11 cellular contexts compared by ENCODE assay signal in genomic region chr5:156147948-156148285, GRCh38.
"Had no signal": no experiment of that assay in that cellular context is flagged by ENCODE, and none has a peak within 500 bp of the region (broad histone marks: within the 10 kb centered on the region; RNA-seq: fewer than 3 reads in every experiment).

No MANE protein-coding gene starts in this region.

- DNase-seq: activated CD4-positive, alpha-beta memory T cell treated with anti-CD3 and anti-CD28 coated beads, Interleukin-2, amount 10 ng/mL, durations not matched to agents 7 days and 5 days; activated CD4-positive, alpha-beta T cell treated with anti-CD3 and anti-CD28 coated beads for 36 hours; activated T-cell treated with anti-CD3 and anti-CD28 coated beads, Interleukin-2, amount 50 U/mL, for 72 hours; kidney; thyroid gland had no signal

- H3K4me2 ChIP-seq: neural progenitor cell had no signal

- H2AFZ ChIP-seq: neural progenitor cell, parathyroid adenoma had no signal

- H3K27me3 ChIP-seq: ascending aorta, esophagus muscularis mucosa, neural progenitor cell, thyroid gland had no signal

- H3K36me3 ChIP-seq: ascending aorta, esophagus muscularis mucosa, neural progenitor cell, thyroid gland had no signal

- H3K4me3 ChIP-seq: ascending aorta, esophagus muscularis mucosa, neural progenitor cell, thyroid gland had no signal

- FAIRE-seq: frontal cortex, kidney, urothelium cell line had no signal

- H3K27ac ChIP-seq: ascending aorta, esophagus muscularis mucosa, neural progenitor cell, parathyroid adenoma, thyroid gland had no signal

- H3K9me3 ChIP-seq: thyroid gland had no signal

- H3K4me1 ChIP-seq: ascending aorta, esophagus muscularis mucosa had no signal

- ATAC-seq: activated CD4-positive, alpha-beta T cell treated with anti-CD3 and anti-CD28 coated beads for 36 hours; activated T-cell treated with anti-CD3 and anti-CD28 coated beads, Interleukin-2, amount 50 U/mL, for 72 hours had no signal

- H3K9ac ChIP-seq: neural progenitor cell, parathyroid adenoma had no signal
